31 cellular contexts compared by ENCODE assay signal in the genomic region with DNA sequence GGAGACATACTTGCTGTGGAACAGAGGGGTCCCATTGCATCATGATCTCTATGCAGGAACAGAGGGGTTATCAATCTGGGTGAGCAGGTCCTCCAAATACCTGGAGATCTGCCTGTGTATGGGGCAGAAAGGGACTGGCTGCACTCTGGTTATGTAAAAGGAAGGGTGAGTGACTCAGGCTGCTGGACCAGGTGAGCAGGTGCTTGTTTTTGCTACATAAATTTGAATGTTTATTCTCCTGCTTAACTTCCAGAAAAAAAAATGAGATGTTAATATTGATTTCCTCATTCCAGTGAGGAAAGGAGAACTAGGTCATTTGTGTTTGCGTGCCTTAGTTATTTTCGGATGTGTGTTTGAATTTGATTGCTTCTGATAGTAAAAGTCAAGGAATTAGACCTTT.
"Had no signal": no experiment of that assay in that cellular context is flagged by ENCODE, and none has a peak within 500 bp of the region (broad histone marks: within the 10 kb centered on the region; RNA-seq: fewer than 3 reads in every experiment).

No MANE protein-coding gene starts in this region.

- ATAC-seq: activated CD4-positive, alpha-beta T cell treated with anti-CD3 and anti-CD28 coated beads for 36 hours; activated CD4-positive, CD25-positive, alpha-beta regulatory T cell treated with anti-CD3 and anti-CD28 coated beads, Interleukin-2, amount 50 U/mL, for 24 hours; activated CD8-positive, alpha-beta T cell treated with anti-CD3 and anti-CD28 coated beads, Interleukin-2, amount 10 ng/mL, durations not matched to agents 7 days and 5 days; activated T-cell treated with anti-CD3 and anti-CD28 coated beads, Interleukin-2, amount 50 U/mL, for 72 hours; activated T-helper 17 cell treated with anti-CD3 and anti-CD28 coated beads, Interleukin-2, amount 50 U/mL, for 72 hours; WTC11 had no signal

- H3K9me3 Mint-ChIP-seq: activated CD4-positive, alpha-beta T cell treated with anti-CD3 and anti-CD28 coated beads, Interleukin-2, amount 10 ng/mL, durations not matched to agents 7 days and 5 days had no signal

- H3K36me3 Mint-ChIP-seq: activated naive CD8-positive, alpha-beta T cell treated with anti-CD3 and anti-CD28 coated beads for 36 hours had no signal

- H3K4me3 Mint-ChIP-seq: activated CD4-positive, alpha-beta T cell treated with anti-CD3 and anti-CD28 coated beads for 36 hours; activated CD4-positive, alpha-beta T cell treated with anti-CD3 and anti-CD28 coated beads, Interleukin-2, amount 10 ng/mL, durations not matched to agents 7 days and 5 days; activated CD8-positive, alpha-beta T cell treated with anti-CD3 and anti-CD28 coated beads, Interleukin-2, amount 10 ng/mL, durations not matched to agents 7 days and 5 days; activated naive CD8-positive, alpha-beta T cell treated with anti-CD3 and anti-CD28 coated beads for 36 hours; activated T-cell treated with anti-CD3 and anti-CD28 coated beads, Interleukin-2, amount 50 U/mL, for 72 hours; activated T-helper 17 cell treated with anti-CD3 and anti-CD28 coated beads, Interleukin-2, amount 50 U/mL, for 72 hours; WTC11 had no signal

- H3K4me1 Mint-ChIP-seq: activated CD4-positive, alpha-beta T cell treated with anti-CD3 and anti-CD28 coated beads for 36 hours; activated CD4-positive, alpha-beta T cell treated with anti-CD3 and anti-CD28 coated beads, Interleukin-2, amount 10 ng/mL, durations not matched to agents 7 days and 5 days; activated naive CD8-positive, alpha-beta T cell treated with anti-CD3 and anti-CD28 coated beads for 36 hours; activated T-helper 17 cell treated with anti-CD3 and anti-CD28 coated beads, Interleukin-2, amount 50 U/mL, for 72 hours; WTC11 had no signal

- H3K4me2 ChIP-seq: KMS-11 had no signal

- H3K27ac ChIP-seq: ascending aorta, cardiac muscle cell, KMS-11, SK-N-MC had no signal

- H3K4me1 ChIP-seq: ascending aorta had no signal

- H3K4me3 ChIP-seq: ascending aorta, cardiac muscle cell, SK-N-MC had no signal

- H3K27ac Mint-ChIP-seq: activated CD4-positive, alpha-beta T cell treated with anti-CD3 and anti-CD28 coated beads for 36 hours; activated CD4-positive, alpha-beta T cell treated with anti-CD3 and anti-CD28 coated beads, Interleukin-2, amount 10 ng/mL, durations not matched to agents 7 days and 5 days; activated CD8-positive, alpha-beta T cell treated with anti-CD3 and anti-CD28 coated beads, Interleukin-2, amount 10 ng/mL, durations not matched to agents 7 days and 5 days; activated naive CD8-positive, alpha-beta T cell treated with anti-CD3 and anti-CD28 coated beads for 36 hours; activated T-cell treated with anti-CD3 and anti-CD28 coated beads, Interleukin-2, amount 50 U/mL, for 72 hours; activated T-helper 17 cell treated with anti-CD3 and anti-CD28 coated beads, Interleukin-2, amount 50 U/mL, for 72 hours; WTC11 had no signal

- H3K27me3 Mint-ChIP-seq: activated CD4-positive, alpha-beta T cell treated with anti-CD3 and anti-CD28 coated beads for 36 hours; activated CD4-positive, alpha-beta T cell treated with anti-CD3 and anti-CD28 coated beads, Interleukin-2, amount 10 ng/mL, durations not matched to agents 7 days and 5 days; activated naive CD8-positive, alpha-beta T cell treated with anti-CD3 and anti-CD28 coated beads for 36 hours; activated T-helper 17 cell treated with anti-CD3 and anti-CD28 coated beads, Interleukin-2, amount 50 U/mL, for 72 hours had no signal

- H3K36me3 ChIP-seq: ascending aorta, cardiac muscle cell had no signal

- H3K27me3 ChIP-seq: ascending aorta, cardiac muscle cell had no signal

- H3K9ac ChIP-seq: KMS-11 had no signal

- DNase-seq: activated CD4-positive, alpha-beta T cell treated with anti-CD3 and anti-CD28 coated beads for 36 hours; activated CD4-positive, alpha-beta T cell treated with anti-CD3 and anti-CD28 coated beads, Interleukin-2, amount 10 ng/mL, durations not matched to agents 7 days and 5 days; activated CD4-positive, alpha-beta T cell treated with anti-CD3 and anti-CD28 coated beads, Interleukin-2, amount 50 U/mL, for 48 hours; activated CD8-positive, alpha-beta memory T cell treated with anti-CD3 and anti-CD28 coated beads, Interleukin-2, amount 50 U/mL, for 4 hours; activated CD8-positive, alpha-beta T cell treated with anti-CD3 and anti-CD28 coated beads, Interleukin-2, amount 10 ng/mL, durations not matched to agents 7 days and 5 days; activated effector memory CD4-positive, alpha-beta T cell treated with anti-CD3 and anti-CD28 coated beads, Interleukin-2, amount 50 U/mL, for 16 hours; activated naive CD4-positive, alpha-beta T cell; activated naive CD4-positive, alpha-beta T cell treated with anti-CD3 and anti-CD28 coated beads, Interleukin-2, amount 50 U/mL, for 16 hours; activated naive CD8-positive, alpha-beta T cell treated with anti-CD3 and anti-CD28 coated beads for 36 hours; activated T-cell treated with anti-CD3 and anti-CD28 coated beads for 4 hours; activated T-cell treated with anti-CD3 and anti-CD28 coated beads, Interleukin-2, amount 50 U/mL, for 72 hours; amniotic stem cell; NCI-H1092 treated with DMSO at 0.1 percent for 48 hours; NCI-H146; NCI-H187; NCI-H2029 treated with DMSO at 0.1 percent for 48 hours; NCI-H2107; NCI-H2171; NCI-H510A; NCI-H526; NCI-H748 treated with DMSO at 0.1 percent for 48 hours; NK-92 treated with Interleukin-12 subunit alpha and Interleukin-12 subunit beta, amount 100 ng/mL, for 24 hours; Right ventricle myocardium superior; T1000 had no signal
